ENCODE assay signal across 8 cellular contexts in genomic region chr4:152780267-152780811, GRCh38. TPM values are rescaled to one million over a fixed set of nuclear protein-coding genes. Genes with fewer than 3 reads are reported as not detected.
DNase-seq lines count a peak whose midpoint lies in the region; ATAC-seq and TF ChIP-seq lines count a peak whose summit lies in the region.

No MANE protein-coding gene starts in this region.

- H3K36me3 Mint-ChIP-seq in activated naive CD4-positive, alpha-beta T cell treated with anti-CD3 and anti-CD28 coated beads, Interleukin-2, amount 50 U/mL, for 24 hours: no peaks in the 10 kb centered on the region

- DNase-seq in activated naive CD4-positive, alpha-beta T cell treated with anti-CD3 and anti-CD28 coated beads, Interleukin-2, amount 50 U/mL, for 16 hours: no peak
- DNase-seq in LNCaP clone FGC (ENCODE audit: low read depth): no peak
- DNase-seq in breast epithelium (ENCODE audit: low spot score in 2 of 2): no peak
- no peak for DNase-seq in left lobe of liver (ENCODE audit: low spot score)
- DNase-seq in substantia nigra (lab: John Stamatoyannopoulos, UW): peak in 12 of 49 donors; percentile 10 to 66 (median 34)
- no peak for DNase-seq in GM10248 (ENCODE audit: extremely low spot score)
- no peak for DNase-seq in NCI-H187 treated with DMSO at 0.1 percent for 48 hours (lab: John Stamatoyannopoulos, UW)

- H3K27ac ChIP-seq in breast epithelium (peak overlapping the region; percentile 96), substantia nigra (ENCODE audit: low read depth, low read length, poor library complexity, severe bottlenecking) (peak overlapping the region; percentile 86)

- no peaks in the 10 kb centered on the region for H3K27me3 ChIP-seq in breast epithelium

- intact Hi-C loops in breast epithelium (cut with DNase I; ENCODE audit: low total_unique reads): no loop called here

- H3K9me3 ChIP-seq in breast epithelium: no peaks in the 10 kb centered on the region

- peaks cover 49% of the 10 kb centered on the region for H3K4me1 Mint-ChIP-seq in activated naive CD4-positive, alpha-beta T cell treated with anti-CD3 and anti-CD28 coated beads, Interleukin-2, amount 50 U/mL, for 24 hours

- peak overlapping the region; percentile 94 for H3K27ac Mint-ChIP-seq in activated naive CD4-positive, alpha-beta T cell treated with anti-CD3 and anti-CD28 coated beads, Interleukin-2, amount 50 U/mL, for 24 hours

- H3K36me3 ChIP-seq in breast epithelium: no peaks in the 10 kb centered on the region

- H3K4me3 ChIP-seq in LNCaP clone FGC (ENCODE audit: low read depth, low read length) (peak overlapping the region; percentile 85), breast epithelium (peak overlapping the region; percentile 85 to 89 (median 88))

- no peak for TF ChIP-seq CTCF in LNCaP clone FGC (IDR thresholded peaks at IDR 0.05; ENCODE audit: control insufficient read depth, extremely low read depth, insufficient read depth)
- TF ChIP-seq CTCF in breast epithelium (IDR thresholded peaks at IDR 0.05): no peak
- TF ChIP-seq CTCF in GM10248 (IDR thresholded peaks at IDR 0.05; ENCODE audit: control extremely low read depth, extremely low read depth, low read depth, missing control alignments): no peak

- TF ChIP-seq POLR2A in breast epithelium (IDR thresholded peaks at IDR 0.05): no peak

- ATAC-seq in left lobe of liver: peak; percentile 11

- H3K9me3 Mint-ChIP-seq in activated naive CD4-positive, alpha-beta T cell treated with anti-CD3 and anti-CD28 coated beads, Interleukin-2, amount 50 U/mL, for 24 hours: no peaks in the 10 kb centered on the region

- peaks cover 0 to 6% of the 10 kb centered on the region in 2 donors for H3K4me1 ChIP-seq in breast epithelium

- H3K4me3 Mint-ChIP-seq in activated naive CD4-positive, alpha-beta T cell treated with anti-CD3 and anti-CD28 coated beads, Interleukin-2, amount 50 U/mL, for 24 hours: peak overlapping the region; percentile 99

- POLR2A ChIA-PET in GM10248 (lab: Yijun Ruan, JAX): no interaction called here

- CTCF ChIA-PET in GM10248 (lab: Yijun Ruan, JAX): interaction anchor here (1.1 to 2.8 kb wide), 5 partner anchors 9 to 329 kb away, joined by 3 to 31 read pairs (median 4); no protein-coding TSS in a partner anchor

- no peaks in the 10 kb centered on the region for H3K27me3 Mint-ChIP-seq in activated naive CD4-positive, alpha-beta T cell treated with anti-CD3 and anti-CD28 coated beads, Interleukin-2, amount 50 U/mL, for 24 hours

RNA-seq across cellular contexts. Expression of gene ARFIP1, which starts 0.6 kb away (rescaled TPM):
- total RNA-seq in breast epithelium (10 to 100 TPM; 25.3 to 54.9 (median 39.0) TPM), left lobe of liver (9.0 TPM)

RNA-seq across cellular contexts. Expression of gene TIGD4, which starts 0.8 kb away (rescaled TPM):
- total RNA-seq in breast epithelium (1 to 10 TPM in 1 of 3 donors, under 1 TPM in 2; 0.16 to 1.6 (median 0.66) TPM), left lobe of liver (0.08 TPM)
